Comparison of ENCODE assay signal across 26 cellular contexts in genomic region chr5:74009502-74009901, GRCh38.
DNase-seq lines count a peak whose midpoint lies in the region; TF ChIP-seq lines count a peak whose summit lies in the region.
"Had no signal": no experiment of that assay in that cellular context is flagged by ENCODE, and none has a peak within 500 bp of the region (broad histone marks: within the 10 kb centered on the region; RNA-seq: fewer than 3 reads in every experiment).

No MANE protein-coding gene starts in this region.

- H2AFZ ChIP-seq in GM23248: no peak overlapping the region

- TF ChIP-seq CTCF in fibroblast of mammary gland (conservative IDR thresholded peaks at IDR 0.05; ENCODE audit: control insufficient read depth, insufficient read depth, low read depth, low read length): no peak

- H4K20me1 ChIP-seq in GM23248 (ENCODE audit: insufficient read depth): no peaks in the 10 kb centered on the region
- H4K20me1 ChIP-seq: BLaER1 treated with 17β-estradiol and CSF1 and Interleukin-3, amounts not matched to agents 10 nM and 100 nM had no signal

- no peaks in the 10 kb centered on the region for H3K79me2 ChIP-seq in GM23248 (ENCODE audit: insufficient read depth)

- no peaks in the 10 kb centered on the region for H3K9me3 ChIP-seq in GM23248 (ENCODE audit: low read depth)
- H3K9me3 ChIP-seq: A549; BLaER1 treated with 17β-estradiol and CSF1 and Interleukin-3, amounts not matched to agents 10 nM and 100 nM; SK-N-SH had no signal

- H3K36me3 ChIP-seq in GM23248 (ENCODE audit: low read depth) (no peaks in the 10 kb centered on the region), H7 (replicated peaks; ENCODE audit: control insufficient read depth, insufficient read depth, low read length) (no peaks in the 10 kb centered on the region)
- H3K36me3 ChIP-seq: BLaER1 treated with 17β-estradiol and CSF1 and Interleukin-3, amounts not matched to agents 10 nM and 100 nM had no signal

- no peak overlapping the region for H3K4me3 ChIP-seq in GM23248
- no peak overlapping the region for H3K4me3 ChIP-seq in fibroblast of mammary gland (ENCODE audit: control insufficient read depth, low read depth, low read length)
- no peak overlapping the region for H3K4me3 ChIP-seq in H7 (ENCODE audit: insufficient read depth, low read depth, low read length)
- H3K4me3 ChIP-seq: A549; BLaER1 treated with 17β-estradiol and CSF1 and Interleukin-3, amounts not matched to agents 10 nM and 100 nM had no signal

- H3K27ac ChIP-seq in GM23248: no peak overlapping the region
- H3K27ac ChIP-seq: A549; BLaER1 treated with 17β-estradiol and CSF1 and Interleukin-3, amounts not matched to agents 10 nM and 100 nM had no signal

- H3K9ac ChIP-seq in GM23248: no peak overlapping the region
- H3K9ac ChIP-seq: BLaER1 treated with 17β-estradiol and CSF1 and Interleukin-3, amounts not matched to agents 10 nM and 100 nM; SK-N-SH had no signal

- peak; percentile 55 for DNase-seq in DMS53 treated with DMSO at 0.1 percent for 48 hours (lab: John Stamatoyannopoulos, UW; ENCODE audit: unreplicated experiment)
- peak; percentile 12 for DNase-seq in GM23248
- DNase-seq in NCI-H69 (lab: John Stamatoyannopoulos, UW): peak; percentile 46
- DNase-seq in fibroblast of mammary gland (ENCODE audit: low read depth): peak; percentile 44
- DNase-seq in NCI-H1092 (lab: John Stamatoyannopoulos, UW): no peak
- DNase-seq in SW 1271 (lab: John Stamatoyannopoulos, UW): no peak
- no peak for DNase-seq in H7
- DNase-seq: AML-193; CD4-positive, alpha-beta T cell; DMS79 treated with DMSO at 0.1 percent for 48 hours; HFFc6; KG1; MM.1S; NCI-H1417; NCI-H1694; NCI-H2081 treated with DMSO at 0.1 percent for 48 hours; NCI-H2171; NCI-H226; NCI-H510A; NCI-H774; RPMI8226; SIG-M5; SK-N-SH; T-helper 2 cell had no signal

- H3K9me2 ChIP-seq in GM23248 (ENCODE audit: insufficient read depth): no peaks in the 10 kb centered on the region
- H3K9me2 ChIP-seq: SK-N-SH had no signal

- no peaks in the 10 kb centered on the region for H3K4me1 ChIP-seq in GM23248 (ENCODE audit: insufficient read depth)
- H3K4me1 ChIP-seq: A549; BLaER1 treated with 17β-estradiol and CSF1 and Interleukin-3, amounts not matched to agents 10 nM and 100 nM had no signal

- H3K4me2 ChIP-seq in GM23248 (ENCODE audit: unreplicated experiment): no peak overlapping the region
- H3K4me2 ChIP-seq: A549; BLaER1 treated with 17β-estradiol and CSF1 and Interleukin-3, amounts not matched to agents 10 nM and 100 nM; SK-N-SH had no signal

- in situ Hi-C loops in GM23248 (cut with MboI): no loop called here

- no peaks in the 10 kb centered on the region for H3F3A ChIP-seq in GM23248 (ENCODE audit: insufficient read depth)

- WGBS in GM23248 (ENCODE audit: low coverage in 1 of 2, low lambda C conversion rate in 2 of 2, missing lambda C conversion rate in 2 of 2), 2 experiments: 13 to 17% methylated on average over 1 of the region's 1 CpG

- H3K27me3 ChIP-seq in GM23248 (replicated peaks; ENCODE audit: insufficient read depth) (0 out of 2 replicates have a peak, but pooled peaks cover 5% of the 10 kb centered on the region), H7 (ENCODE audit: control insufficient read depth, insufficient read depth, low read length) (no peaks in the 10 kb centered on the region)
- H3K27me3 ChIP-seq: BLaER1 treated with 17β-estradiol and CSF1 and Interleukin-3, amounts not matched to agents 10 nM and 100 nM had no signal

Comparison
In these comparisons a context has a peak if more than half of its experiments do, and no peak if none do; other contexts are left out.
1. DNase-seq: peak in DMS53 treated with DMSO at 0.1 percent for 48 hours (single experiment), GM23248 (single experiment), NCI-H69 (single experiment) and fibroblast of mammary gland (single experiment); none in NCI-H1092 (single experiment), SW 1271 (0 of 2) and H7 (single experiment).